In genomic region chr11:113856966-113857759, GRCh38 we compare ENCODE assay signal across 2 cellular contexts.
TF ChIP-seq lines count a peak whose summit lies in the region.

No MANE protein-coding gene starts in this region.

TF ChIP-seq in GM12891, 5 proteins besides CTCF, POLR2A, EP300 and RAD21:
- TF ChIP-seq PAX5 (IDR thresholded peaks at IDR 0.05; ENCODE audit: insufficient read depth, low read length, severe bottlenecking), result no peak
- no peak for TF ChIP-seq SPI1 (IDR thresholded peaks at IDR 0.05; ENCODE audit: low read depth, low read length)
- TF ChIP-seq TAF1 (IDR thresholded peaks at IDR 0.05; ENCODE audit: low read depth, low read length), result no peak
- TF ChIP-seq POLR2AphosphoS5 (IDR thresholded peaks at IDR 0.05; ENCODE audit: low read depth, low read length), result no peak
- TF ChIP-seq POU2F2 (IDR thresholded peaks at IDR 0.05; ENCODE audit: low read depth, low read length), result no peak

TF ChIP-seq in endothelial cell of umbilical vein, 7 proteins besides CTCF, POLR2A, EP300 and RAD21:
- no peak for TF ChIP-seq FOS (IDR thresholded peaks at IDR 0.05; ENCODE audit: borderline replicate concordance, insufficient read depth, low read length)
- no peak for TF ChIP-seq POLR2AphosphoS5 (IDR thresholded peaks at IDR 0.05; ENCODE audit: insufficient read depth, low read depth, low read length)
- TF ChIP-seq MYC (IDR thresholded peaks at IDR 0.05; ENCODE audit: low read depth, low read length), result no peak
- no peak for TF ChIP-seq GATA2 (IDR thresholded peaks at IDR 0.05; ENCODE audit: insufficient read depth, insufficient read length, low read depth, low read length)
- no peak for TF ChIP-seq EZH2 (IDR thresholded peaks at IDR 0.05; ENCODE audit: borderline replicate concordance, low read depth, low read length, severe bottlenecking)
- TF ChIP-seq MAX (IDR thresholded peaks at IDR 0.05; ENCODE audit: insufficient read depth, insufficient read length), result no peak
- no peak for TF ChIP-seq JUN (IDR thresholded peaks at IDR 0.05; ENCODE audit: borderline replicate concordance, insufficient read depth, insufficient read length, low read depth)
TF ChIP-seq in endothelial cell of umbilical vein: peak in this region for 0.
